Comparison of ENCODE assay signal across 8 cellular contexts in genomic region chr1:86915737-86916235, GRCh38.
DNase-seq lines count a peak whose midpoint lies in the region; ATAC-seq and TF ChIP-seq lines count a peak whose summit lies in the region.

No MANE protein-coding gene starts in this region.

- TF ChIP-seq CTCF in AG04449 (IDR thresholded peaks at IDR 0.05; ENCODE audit: insufficient read depth, low read length, missing control alignments) = no peak
- no peak for TF ChIP-seq CTCF in coronary artery (IDR thresholded peaks at IDR 0.05)

- H3K9me3 ChIP-seq in mucosa of stomach (ENCODE audit: control insufficient read depth, low read length) = no peaks in the 10 kb centered on the region

- H3K27me3 ChIP-seq in mucosa of stomach (ENCODE audit: control insufficient read depth, insufficient read depth, low read length) = no peaks in the 10 kb centered on the region

- no peaks in the 10 kb centered on the region for H3K36me3 ChIP-seq in mucosa of stomach (ENCODE audit: control insufficient read depth, insufficient read depth, low read length)

- peaks cover 9% of the 10 kb centered on the region for H3K4me1 ChIP-seq in mucosa of stomach (ENCODE audit: control insufficient read depth, insufficient read depth, low read length)

- H3K27ac ChIP-seq in coronary artery = peak overlapping the region; percentile 87 to 92

- H3K9ac ChIP-seq in mucosa of stomach (ENCODE audit: low read length) = peak overlapping the region; percentile 83

- CTCF ChIA-PET in AG04449 (lab: Yijun Ruan, JAX) = interaction anchor here (0.8 to 1.6 kb wide), 3 partner anchors 12 to 168 kb away, joined by 3 to 4 read pairs (median 3); no protein-coding TSS in a partner anchor

- ATAC-seq in HG02642 (IDR thresholded peaks at IDR 0.05; ENCODE audit: poor library complexity, unreplicated experiment) (no peak), HG02763 (IDR thresholded peaks at IDR 0.05; ENCODE audit: unreplicated experiment) (no peak)

- DNase-seq in AG04449 (ENCODE audit: low read depth, low spot score) = no peak
- peak; percentile 9 for DNase-seq in HS-5 (ENCODE audit: low read depth)
- DNase-seq in coronary artery (ENCODE audit: low spot score) = no peak
- no peak for DNase-seq in NCI-H774 (lab: John Stamatoyannopoulos, UW)
- no peak for DNase-seq in NCI-H1930 (lab: John Stamatoyannopoulos, UW)

- POLR2A ChIA-PET in AG04449 (lab: Yijun Ruan, JAX) = no interaction called here

- H3K4me3 ChIP-seq in AG04449 (ENCODE audit: low read depth, low read length) (peak overlapping the region; percentile 84), coronary artery (peak overlapping the region; percentile 88), mucosa of stomach (ENCODE audit: low read length) (peak overlapping the region; percentile 81)
